8 cellular contexts compared by ENCODE assay signal in genomic region chr5:134125195-134126015, GRCh38. TPM values are rescaled to one million over a fixed set of nuclear protein-coding genes. Genes with fewer than 3 reads are reported as not detected.
DNase-seq lines count a peak whose midpoint lies in the region; ATAC-seq and TF ChIP-seq lines count a peak whose summit lies in the region.

No MANE protein-coding gene starts in this region.

- H3K36me3 ChIP-seq in HEK293 (ENCODE audit: control insufficient read depth in 2 of 2, insufficient read depth in 1 of 2, low read length in 2 of 2) (peaks cover 0 to 71% of the 10 kb centered on the region in 2 experiments; a peak in 1 of 3 replicates), stomach smooth muscle (ENCODE audit: control insufficient read depth in 2 of 2, insufficient read depth in 2 of 2, low read length in 2 of 2) (peaks cover 0 to 3% of the 10 kb centered on the region in 2 donors)

- no peak for DNase-seq in activated naive CD8-positive, alpha-beta T cell treated with anti-CD3 and anti-CD28 coated beads, Interleukin-2, amount 50 U/mL, for 24 hours
- peak; percentile 50 for DNase-seq in left cardiac atrium
- DNase-seq in NCI-H1417 treated with DMSO at 0.1 percent for 48 hours (lab: John Stamatoyannopoulos, UW): no peak
- no peak for DNase-seq in iPS-NIHi7 (ENCODE audit: extremely low spot score)
- DNase-seq in CD1c-positive myeloid dendritic cell (ENCODE audit: extremely low spot score): no peak

- CTCF ChIA-PET in HEK293 (lab: Yijun Ruan, JAX): interaction anchor here (0.6 to 2.1 kb wide), 4 partner anchors 15 to 86 kb away, joined by 3 to 10 read pairs (median 5); no protein-coding TSS in a partner anchor

- H3K4me1 Mint-ChIP-seq in activated naive CD8-positive, alpha-beta T cell treated with anti-CD3 and anti-CD28 coated beads, Interleukin-2, amount 50 U/mL, for 24 hours: peaks cover 99% of the 10 kb centered on the region

- H3K4me3 ChIP-seq in HEK293 (ENCODE audit: low read depth, low read length): no peak overlapping the region
- H3K4me3 ChIP-seq in stomach smooth muscle (ENCODE audit: low read length in 2 of 2): no peak overlapping the region

- no peaks in the 10 kb centered on the region for H3K27me3 Mint-ChIP-seq in activated naive CD8-positive, alpha-beta T cell treated with anti-CD3 and anti-CD28 coated beads, Interleukin-2, amount 50 U/mL, for 24 hours

- POLR2A ChIA-PET in HEK293 (lab: Yijun Ruan, JAX): interaction anchor here (1.2 kb wide), 1 partner anchor 10 kb away, joined by 3 read pairs; no protein-coding TSS in a partner anchor

- H3K9me3 ChIP-seq in HEK293 (ENCODE audit: control insufficient read depth, insufficient read depth, low read depth, low read length): no peaks in the 10 kb centered on the region
- H3K9me3 ChIP-seq in stomach smooth muscle (ENCODE audit: control insufficient read depth in 2 of 2, low read length in 2 of 2): no peaks in the 10 kb centered on the region

- no peaks in the 10 kb centered on the region for H3K9me3 Mint-ChIP-seq in activated naive CD8-positive, alpha-beta T cell treated with anti-CD3 and anti-CD28 coated beads, Interleukin-2, amount 50 U/mL, for 24 hours

- peak; percentile 13 for ATAC-seq in activated naive CD8-positive, alpha-beta T cell treated with anti-CD3 and anti-CD28 coated beads, Interleukin-2, amount 50 U/mL, for 24 hours
- peak; percentile 24 to 51 for ATAC-seq in left cardiac atrium
- ATAC-seq in GM19351 (IDR thresholded peaks at IDR 0.05; ENCODE audit: unreplicated experiment): no peak

- H3K36me3 Mint-ChIP-seq in activated naive CD8-positive, alpha-beta T cell treated with anti-CD3 and anti-CD28 coated beads, Interleukin-2, amount 50 U/mL, for 24 hours (ENCODE audit: low read depth): peaks cover 18% of the 10 kb centered on the region

- H3K4me3 Mint-ChIP-seq in activated naive CD8-positive, alpha-beta T cell treated with anti-CD3 and anti-CD28 coated beads, Interleukin-2, amount 50 U/mL, for 24 hours: peak overlapping the region; percentile 57

- peak overlapping the region; percentile 95 for H3K27ac Mint-ChIP-seq in activated naive CD8-positive, alpha-beta T cell treated with anti-CD3 and anti-CD28 coated beads, Interleukin-2, amount 50 U/mL, for 24 hours

- no peak overlapping the region for H3K9ac ChIP-seq in stomach smooth muscle (ENCODE audit: low read length in 2 of 2)

- no peaks in the 10 kb centered on the region for H3K27me3 ChIP-seq in stomach smooth muscle (ENCODE audit: control insufficient read depth in 1 of 2, insufficient read depth in 2 of 2, low read length in 2 of 2)

- H3K27ac ChIP-seq in HEK293 (ENCODE audit: extremely low read depth, low read depth, low read length) (no peak overlapping the region), stomach smooth muscle (ENCODE audit: low read length) (peak overlapping the region; percentile 46)

- TF ChIP-seq CTCF in HEK293 (tag by site-specific recombination; IDR thresholded peaks at IDR 0.05): no peak

- no peaks in the 10 kb centered on the region for H3K4me1 ChIP-seq in HEK293 (ENCODE audit: control insufficient read depth, insufficient read depth, low read length)
- peaks cover 29% of the 10 kb centered on the region for H3K4me1 ChIP-seq in stomach smooth muscle (ENCODE audit: control insufficient read depth, insufficient read depth, low read length)

- intact Hi-C loops in left cardiac atrium (cut with DNase I): no loop called here

TF ChIP-seq in HEK293, 187 proteins besides CTCF, POLR2A, EP300 and RAD21:
- TF ChIP-seq ZBTB48 (tag by site-specific recombination; IDR thresholded peaks at IDR 0.05) (no peak), ZNF239 (tag by site-specific recombination; IDR thresholded peaks at IDR 0.05) (no peak), HIC1 (tag by site-specific recombination; IDR thresholded peaks at IDR 0.05) (0 out of 2 replicates have a peak, but pooled peaks have one; percentile 36), TCF7L2 (IDR thresholded peaks at IDR 0.05; ENCODE audit: borderline replicate concordance, low read depth, low read length) (no peak), ZNF629 (tag by site-specific recombination; IDR thresholded peaks at IDR 0.05) (no peak), ZNF302 (tag by site-specific recombination; IDR thresholded peaks at IDR 0.05; ENCODE audit: low read depth) (no peak), ZNF398 (tag by site-specific recombination; IDR thresholded peaks at IDR 0.05) (no peak), ZFHX2 (tag by site-specific recombination; conservative IDR thresholded peaks at IDR 0.05) (peak; percentile 91), ZNF777 (tag by site-specific recombination; IDR thresholded peaks at IDR 0.05; ENCODE audit: borderline replicate concordance) (no peak), ZFP3 (tag by site-specific recombination; IDR thresholded peaks at IDR 0.05; ENCODE audit: low read depth) (no peak), EGR2 (tag by site-specific recombination; IDR thresholded peaks at IDR 0.05; ENCODE audit: low read depth) (peak; percentile 72), GLIS1 (tag by site-specific recombination; IDR thresholded peaks at IDR 0.05) (0 out of 2 replicates have a peak, but pooled peaks have one; percentile 7), ZNF157 (tag by site-specific recombination; IDR thresholded peaks at IDR 0.05) (no peak)

RNA-seq across cellular contexts. Expression of gene TCF7, which starts 10.9 kb away (rescaled TPM):
- total RNA-seq in left cardiac atrium: 1 to 10 TPM; 2.4 to 3.3 TPM

RNA-seq across cellular contexts. Expression of gene SKP1, which starts 51.3 kb away (rescaled TPM):
- 100 to 1,000 TPM; 391 to 436 TPM for total RNA-seq in left cardiac atrium
